In genomic region chr6:148203970-148204369, GRCh38 we compare ENCODE assay signal across 8 cellular contexts.
DNase-seq lines count a peak whose midpoint lies in the region; ATAC-seq and TF ChIP-seq lines count a peak whose summit lies in the region.

No MANE protein-coding gene starts in this region.

- no peak for TF ChIP-seq POLR2A in ovary (IDR thresholded peaks at IDR 0.05)

- in situ Hi-C loops in brain microvascular endothelial cell (cut with HindIII; ENCODE audit: low pct_ligation_motif_present, low sequenced_read_pairs): no loop called here

- no peaks in the 10 kb centered on the region for H3K27me3 ChIP-seq in brain microvascular endothelial cell (replicated peaks)
- H3K27me3 ChIP-seq in ovary: no peaks in the 10 kb centered on the region

- intact Hi-C loops in ovary (cut with DNase I): no loop called here

- H3K36me3 ChIP-seq in brain microvascular endothelial cell (replicated peaks): no peaks in the 10 kb centered on the region
- no peaks in the 10 kb centered on the region for H3K36me3 ChIP-seq in ovary

- no peak for TF ChIP-seq CTCF in AG09309 (IDR thresholded peaks at IDR 0.05; ENCODE audit: control insufficient read depth, insufficient read depth, low read depth, low read length, missing control alignments)
- no peak for TF ChIP-seq CTCF in brain microvascular endothelial cell (IDR thresholded peaks at IDR 0.05; ENCODE audit: low read depth, low read length, missing control alignments)
- no peak for TF ChIP-seq CTCF in ovary (IDR thresholded peaks at IDR 0.05)

- TF ChIP-seq EP300 in ovary (IDR thresholded peaks at IDR 0.05): no peak

- H3K9me3 ChIP-seq in ovary: no peaks in the 10 kb centered on the region

- ATAC-seq in GM19351 (IDR thresholded peaks at IDR 0.05; ENCODE audit: unreplicated experiment) (peak; percentile 98), HG03432 (IDR thresholded peaks at IDR 0.05; ENCODE audit: unreplicated experiment) (peak; percentile 99)

- H3K4me3 ChIP-seq in AG09309 (ENCODE audit: control insufficient read depth, low read depth, low read length) (no peak overlapping the region), brain microvascular endothelial cell (ENCODE audit: low read depth, low read length) (no peak overlapping the region), ovary (no peak overlapping the region)

- H3K27ac ChIP-seq in brain microvascular endothelial cell (no peak overlapping the region), ovary (no peak overlapping the region)

- WGBS in ovary, 3 donors: 46 to 57% (median 55%) methylated on average over 9 of the region's 9 CpGs

- peak; percentile 52 for DNase-seq in AG09309 (ENCODE audit: low read depth)
- peak; percentile 34 for DNase-seq in T-helper 22 cell (ENCODE audit: low read depth)
- DNase-seq in brain microvascular endothelial cell: peak; percentile 35
- peak; percentile 14 for DNase-seq in stimulated activated CD8-positive, alpha-beta memory T cell treated with anti-CD3 and anti-CD28 coated beads, Interleukin-12 subunit alpha, Interleukin-12 subunit beta, amount 100 ng/mL, for 24 hours (ENCODE audit: extremely low read depth)
- no peak for DNase-seq in ovary
- DNase-seq in NCI-H1930 (lab: John Stamatoyannopoulos, UW): no peak

- H3K4me1 ChIP-seq in ovary (ENCODE audit: insufficient read depth): peaks cover 12% of the 10 kb centered on the region

Comparison
In these comparisons a context has a peak if more than half of its experiments do, and no peak if none do; other contexts are left out.
1. DNase-seq: peak in AG09309 (single experiment), T-helper 22 cell (single experiment), brain microvascular endothelial cell (single experiment) and stimulated activated CD8-positive, alpha-beta memory T cell treated with anti-CD3 and anti-CD28 coated beads, Interleukin-12 subunit alpha, Interleukin-12 subunit beta, amount 100 ng/mL, for 24 hours (single experiment); none in ovary (0 of 5) and NCI-H1930 (0 of 2).